In genomic region chr10:131247873-131248272, GRCh38 we compare ENCODE assay signal across 18 cellular contexts.
A peak's percentile ranks its signal among the peaks of the same experiment; 100 is the strongest.
DNase-seq lines count a peak whose midpoint lies in the region; ATAC-seq, FAIRE-seq and TF ChIP-seq lines count a peak whose summit lies in the region.
"Had no signal": no experiment of that assay in that cellular context is flagged by ENCODE, and none has a peak within 500 bp of the region (broad histone marks: within the 10 kb centered on the region; RNA-seq: fewer than 3 reads in every experiment).

No MANE protein-coding gene starts in this region.

- intact Hi-C loops in activated CD4-positive, alpha-beta T cell treated with anti-CD3 and anti-CD28 coated beads, Interleukin-2, amount 10 ng/mL, durations not matched to agents 24 days and 14 days (cut with micrococcal nuclease): no loop called here
- intact Hi-C loops in left ventricle myocardium superior (cut with micrococcal nuclease): no loop called here

- peak overlapping the region; percentile 32; the same call in 1 of the 2 replicates for H3K18ac ChIP-seq in H1 (ENCODE audit: extremely low read depth, low read length)

- H2BK120ac ChIP-seq in H1 (replicated peaks; ENCODE audit: low read depth, low read length): no peak overlapping the region

- no peak overlapping the region for H3K14ac ChIP-seq in H1 (ENCODE audit: insufficient read length)

- H3K9ac ChIP-seq in H1 (replicated peaks in 1 of 4; ENCODE audit: extremely low read depth in 1 of 4, low read depth in 3 of 4, low read length in 3 of 4): no peak overlapping the region

- no peak overlapping the region for H2AFZ ChIP-seq in H1 (ENCODE audit: low read length)
- no peak overlapping the region for H2AFZ ChIP-seq in osteoblast (ENCODE audit: low read length)

- CTCF ChIA-PET in HEK293 (lab: Yijun Ruan, JAX) (no interaction called here), H1 (lab: Charles Lee; ENCODE audit: partially characterized antibody) (no interaction called here)

- H3K4me3 ChIP-seq in HEK293 (ENCODE audit: low read depth, low read length): no peak overlapping the region
- no peak overlapping the region for H3K4me3 ChIP-seq in H1 (ENCODE audit: extremely low read depth in 1 of 4, insufficient read depth in 2 of 4, low read depth in 3 of 4, low read length in 4 of 4)
- H3K4me3 ChIP-seq in osteoblast (ENCODE audit: insufficient read depth, low read length): no peak overlapping the region
- H3K4me3 ChIP-seq: HAP-1 had no signal

- H3K4me1 Mint-ChIP-seq in activated CD4-positive, alpha-beta T cell treated with anti-CD3 and anti-CD28 coated beads, Interleukin-2, amount 10 ng/mL, durations not matched to agents 24 days and 14 days: no peaks in the 10 kb centered on the region
- H3K4me1 Mint-ChIP-seq: CD14-positive monocyte; CD4-positive, alpha-beta memory T cell; IgD-negative memory B cell had no signal

- no peak for ATAC-seq in left ventricle myocardium superior

- peaks cover 5% of the 10 kb centered on the region; the same call in 1 of the 2 replicates for H3K23me2 ChIP-seq in H1 (ENCODE audit: low read depth, low read length)

- no peaks in the 10 kb centered on the region for H3K36me3 Mint-ChIP-seq in activated CD4-positive, alpha-beta T cell treated with anti-CD3 and anti-CD28 coated beads, Interleukin-2, amount 10 ng/mL, durations not matched to agents 24 days and 14 days (ENCODE audit: low read depth)
- H3K36me3 Mint-ChIP-seq: CD14-positive monocyte; CD4-positive, alpha-beta memory T cell; IgD-negative memory B cell had no signal

- H3K4ac ChIP-seq in H1 (replicated peaks; ENCODE audit: insufficient read length, low read depth, low read length): peak overlapping the region; percentile 71

- peak overlapping the region; percentile 95; the same call in 1 of the 2 replicates for H2AK5ac ChIP-seq in H1 (ENCODE audit: low read depth, low read length)

- H3K79me1 ChIP-seq in H1 (ENCODE audit: low read depth, low read length): peaks cover 4% of the 10 kb centered on the region; the same call in 1 of the 2 replicates

- H3K36me3 ChIP-seq in HEK293 (ENCODE audit: control insufficient read depth in 2 of 2, insufficient read depth in 1 of 2, low read length in 2 of 2): no peaks in the 10 kb centered on the region
- H3K36me3 ChIP-seq in H1 (ENCODE audit: control insufficient read depth in 2 of 4, insufficient read depth in 4 of 4, low read length in 3 of 4): no peaks in the 10 kb centered on the region
- H3K36me3 ChIP-seq in osteoblast (ENCODE audit: insufficient read depth, low read length): no peaks in the 10 kb centered on the region
- H3K36me3 ChIP-seq: BE2C, HAP-1 had no signal

- H2BK15ac ChIP-seq in H1 (ENCODE audit: low read length): no peak overlapping the region

- no peak overlapping the region for H3K56ac ChIP-seq in H1 (replicated peaks; ENCODE audit: insufficient read length, low read depth, low read length)

- no peak overlapping the region for H3K4me3 Mint-ChIP-seq in activated CD4-positive, alpha-beta T cell treated with anti-CD3 and anti-CD28 coated beads, Interleukin-2, amount 10 ng/mL, durations not matched to agents 24 days and 14 days
- H3K4me3 Mint-ChIP-seq: CD14-positive monocyte; CD4-positive, alpha-beta memory T cell; IgD-negative memory B cell had no signal

- H4K8ac ChIP-seq in H1 (ENCODE audit: extremely low read depth, insufficient read depth, low read length): no peak overlapping the region; the same call in 1 of the 2 replicates

- no peaks in the 10 kb centered on the region for H3K79me2 ChIP-seq in H1 (ENCODE audit: control insufficient read depth in 1 of 2, insufficient read depth in 2 of 2, low read length in 2 of 2)
- H3K79me2 ChIP-seq in osteoblast (ENCODE audit: insufficient read depth, low read length): no peaks in the 10 kb centered on the region

- DNase-seq in H1 (ENCODE audit: low read depth in 1 of 2, low spot score in 2 of 2) (no peak), osteoblast (ENCODE audit: insufficient read length, low spot score, missing footprints) (peak; percentile 5), cerebellar nuclear complex (lab: John Stamatoyannopoulos, UW) (no peak), left ventricle myocardium superior (no peak)
- DNase-seq in activated CD4-positive, alpha-beta T cell treated with anti-CD3 and anti-CD28 coated beads, Interleukin-2, amount 10 ng/mL, durations not matched to agents 24 days and 14 days: no peak
- no peak for DNase-seq in stimulated activated naive CD4-positive, alpha-beta T cell treated with Interleukin-2 at 50 U/mL for 16 hours (lab: John Stamatoyannopoulos, UW)
- DNase-seq: ACHN; BE2C; CD4-positive, alpha-beta memory T cell; DMS79 treated with DMSO at 0.1 percent for 48 hours; GF-D8; KBM-7 had no signal

- H3K27me3 Mint-ChIP-seq in activated CD4-positive, alpha-beta T cell treated with anti-CD3 and anti-CD28 coated beads, Interleukin-2, amount 10 ng/mL, durations not matched to agents 24 days and 14 days: no peaks in the 10 kb centered on the region
- H3K27me3 Mint-ChIP-seq: CD4-positive, alpha-beta memory T cell; IgD-negative memory B cell had no signal

- H3K4me2 ChIP-seq in H1 (ENCODE audit: insufficient read depth in 1 of 2, low read depth in 2 of 2, low read length in 2 of 2): no peak overlapping the region
- no peak overlapping the region for H3K4me2 ChIP-seq in osteoblast (ENCODE audit: insufficient read depth, low read length)

- no peak for TF ChIP-seq RAD21 in H1 (IDR thresholded peaks at IDR 0.05 in 1 of 2, conservative IDR thresholded peaks at IDR 0.05 in 1 of 2; ENCODE audit: low read depth in 2 of 2, low read length in 2 of 2)

- H4K5ac ChIP-seq in H1 (ENCODE audit: insufficient read length, low read depth, low read length): no peak overlapping the region

- TF ChIP-seq CTCF in HEK293 (tag by site-specific recombination; IDR thresholded peaks at IDR 0.05) (no peak), H1 (IDR thresholded peaks at IDR 0.05; ENCODE audit: control extremely low read depth in 1 of 3, insufficient read depth in 1 of 3, low read depth in 1 of 3, low read length in 3 of 3) (no peak), osteoblast (IDR thresholded peaks at IDR 0.05; ENCODE audit: extremely low read depth, low read depth, low read length) (no peak)

- no peak for TF ChIP-seq POLR2A in H1 (IDR thresholded peaks at IDR 0.05; ENCODE audit: control extremely low read depth in 1 of 2, low read depth in 2 of 2, low read length in 2 of 2)

- H2BK12ac ChIP-seq in H1 (ENCODE audit: low read depth, low read length): peak overlapping the region; percentile 6; the same call in 1 of the 2 replicates

- H3K9me3 Mint-ChIP-seq in activated CD4-positive, alpha-beta T cell treated with anti-CD3 and anti-CD28 coated beads, Interleukin-2, amount 10 ng/mL, durations not matched to agents 24 days and 14 days: no peaks in the 10 kb centered on the region
- H3K9me3 Mint-ChIP-seq: CD14-positive monocyte; CD4-positive, alpha-beta memory T cell had no signal

- H4K20me1 ChIP-seq in H1 (replicated peaks in 1 of 2; ENCODE audit: control insufficient read depth in 1 of 2, insufficient read depth in 2 of 2, low read length in 2 of 2): peaks cover 0 to 3% of the 10 kb centered on the region in 2 experiments
- H4K20me1 ChIP-seq in osteoblast (ENCODE audit: insufficient read depth, low read length): no peaks in the 10 kb centered on the region

- H3K27me3 ChIP-seq in H1 (replicated peaks in 1 of 4; ENCODE audit: control insufficient read depth in 3 of 4, extremely low read depth in 1 of 4, insufficient read depth in 3 of 4, low read length in 3 of 4): no peaks in the 10 kb centered on the region
- no peaks in the 10 kb centered on the region for H3K27me3 ChIP-seq in osteoblast (ENCODE audit: insufficient read depth, low read length)
- H3K27me3 ChIP-seq: BE2C had no signal

- POLR2A ChIA-PET in HEK293 (lab: Yijun Ruan, JAX): no interaction called here
- POLR2A ChIA-PET in H1 (lab: Charles Lee; ENCODE audit: partially characterized antibody): no interaction called here

- peak overlapping the region; percentile 17 for H4K91ac ChIP-seq in H1 (replicated peaks; ENCODE audit: insufficient read length, low read length)

- 78 to 100% methylated on average over 1 to 6 of the region's 6 CpGs for WGBS in H1 (ENCODE audit: extremely low coverage in 1 of 2, insufficient coverage in 1 of 2, insufficient read length in 1 of 2, insufficient replicate concordance in 2 of 2, low coverage in 1 of 2, low lambda C conversion rate in 2 of 2, missing lambda C conversion rate in 1 of 2), 2 experiments

- H3K9me3 ChIP-seq in HEK293 (ENCODE audit: control insufficient read depth, insufficient read depth, low read depth, low read length) (no peaks in the 10 kb centered on the region), H1 (ENCODE audit: insufficient read depth in 2 of 2, low read depth in 1 of 2, low read length in 1 of 2) (no peaks in the 10 kb centered on the region), osteoblast (ENCODE audit: low read depth, low read length) (peaks cover 5% of the 10 kb centered on the region)
- H3K9me3 ChIP-seq: BE2C, HAP-1 had no signal

- H3K4me1 ChIP-seq in HEK293 (ENCODE audit: control insufficient read depth, insufficient read depth, low read length) (no peaks in the 10 kb centered on the region), H1 (replicated peaks in 1 of 4; ENCODE audit: control insufficient read depth in 3 of 4, insufficient read depth in 4 of 4, low read length in 3 of 4) (peaks cover 0 to 10% (median 6%) of the 10 kb centered on the region in 4 experiments; a peak in 5 of 7 replicates), osteoblast (ENCODE audit: insufficient read depth, low read length) (no peaks in the 10 kb centered on the region)
- H3K4me1 ChIP-seq: BE2C, HAP-1 had no signal

- no peak for TF ChIP-seq EP300 in H1 (IDR thresholded peaks at IDR 0.05; ENCODE audit: borderline replicate concordance in 1 of 2, low read depth in 2 of 2, low read length in 2 of 2)

- FAIRE-seq in H1 (lab: Jason Lieb, UNC): no peak
- FAIRE-seq: A204.1 had no signal

- H3K27ac ChIP-seq in HEK293 (ENCODE audit: extremely low read depth, low read depth, low read length): no peak overlapping the region
- H3K27ac ChIP-seq in H1 (ENCODE audit: low read depth, low read length): no peak overlapping the region
- H3K27ac ChIP-seq in osteoblast (ENCODE audit: low read depth, low read length): no peak overlapping the region
- H3K27ac ChIP-seq: HL-60 had no signal

- no peak overlapping the region for H3K23ac ChIP-seq in H1 (ENCODE audit: insufficient read length)

- H3K27ac Mint-ChIP-seq in activated CD4-positive, alpha-beta T cell treated with anti-CD3 and anti-CD28 coated beads, Interleukin-2, amount 10 ng/mL, durations not matched to agents 24 days and 14 days: no peak overlapping the region
- H3K27ac Mint-ChIP-seq: CD14-positive monocyte; CD4-positive, alpha-beta memory T cell; IgD-negative memory B cell had no signal

- H2BK20ac ChIP-seq in H1 (ENCODE audit: low read length): no peak overlapping the region

- H2BK5ac ChIP-seq in H1 (ENCODE audit: low read depth, low read length): 0 out of 2 replicates have a peak overlapping the region, but pooled peaks have one; percentile 61

TF ChIP-seq in HEK293, 187 proteins besides CTCF, POLR2A, EP300 and RAD21 (continues in another document):
- TF ChIP-seq EGR2 (tag by site-specific recombination; IDR thresholded peaks at IDR 0.05; ENCODE audit: low read depth): 0 out of 2 replicates have a peak, but pooled peaks have one; percentile 24

TF ChIP-seq in H1, 55 proteins besides CTCF, POLR2A, EP300 and RAD21 (continues in another document):
- no peak for TF ChIP-seq KDM4A (IDR thresholded peaks at IDR 0.05; ENCODE audit: low read depth, low read length, severe bottlenecking)
- TF ChIP-seq SRF (IDR thresholded peaks at IDR 0.05; ENCODE audit: low read depth, low read length): no peak
- no peak for TF ChIP-seq JUN (IDR thresholded peaks at IDR 0.05; ENCODE audit: low read depth, low read length)
